Comparison of ENCODE assay signal across 21 cellular contexts in the genomic region with DNA sequence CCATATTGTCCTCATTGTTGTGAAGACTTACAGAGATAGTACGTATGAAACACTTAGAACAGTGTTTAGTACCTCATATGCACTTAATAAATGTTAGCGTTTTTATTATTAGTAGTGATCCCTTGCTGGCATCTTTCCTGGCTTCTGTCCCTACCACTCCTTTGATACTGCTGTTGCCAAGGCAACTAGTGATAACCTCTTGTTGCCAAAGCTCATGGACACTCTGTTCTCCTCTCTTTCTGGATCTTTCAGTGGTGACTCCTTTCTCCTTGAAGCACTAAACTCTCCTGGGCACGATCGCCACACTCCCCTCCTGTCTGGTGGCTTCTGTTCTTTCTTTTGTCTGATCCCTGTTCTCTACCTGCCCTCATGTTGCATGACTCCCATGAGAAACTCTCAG.
"Had no signal": no experiment of that assay in that cellular context is flagged by ENCODE, and none has a peak within 500 bp of the region (broad histone marks: within the 10 kb centered on the region; RNA-seq: fewer than 3 reads in every experiment).

No MANE protein-coding gene starts in this region.

- H3K27ac Mint-ChIP-seq: activated naive CD8-positive, alpha-beta T cell; activated T-helper 2 cell treated with anti-CD3 and anti-CD28 coated beads, Interferon-gamma antibody, Interleukin-2, Interleukin-4, amounts not matched to agents 10 μg/mL and 5 μg/mL and 100 μg/mL, durations not matched to agents 14 hours and 24 hours and 36 hours; stimulated activated naive CD8-positive, alpha-beta T cell treated with anti-CD3 and anti-CD28 coated beads, Interleukin-15, Interleukin-2, amounts not matched to agents 100 ng/mL and 50 ng/mL, for 24 hours had no signal

- H3K4me1 ChIP-seq: foreskin keratinocyte had no signal

- H3K27me3 ChIP-seq: adrenal gland, foreskin keratinocyte, thyroid gland had no signal

- H3K9me3 Mint-ChIP-seq: activated T-cell treated with anti-CD3 and anti-CD28 coated beads, Interleukin-2, amount 50 U/mL, for 4 hours; activated T-helper 2 cell treated with anti-CD3 and anti-CD28 coated beads, Interferon-gamma antibody, Interleukin-2, Interleukin-4, amounts not matched to agents 10 μg/mL and 5 μg/mL and 100 μg/mL, durations not matched to agents 14 hours and 24 hours and 36 hours; nephron; stimulated activated naive CD8-positive, alpha-beta T cell treated with anti-CD3 and anti-CD28 coated beads, Interleukin-15, Interleukin-2, amounts not matched to agents 100 ng/mL and 50 ng/mL, for 24 hours had no signal

- H3K4me3 Mint-ChIP-seq: activated naive CD8-positive, alpha-beta T cell; activated T-cell treated with anti-CD3 and anti-CD28 coated beads, Interleukin-2, amount 50 U/mL, for 4 hours; nephron; stimulated activated naive CD8-positive, alpha-beta T cell treated with anti-CD3 and anti-CD28 coated beads, Interleukin-15, Interleukin-2, amounts not matched to agents 100 ng/mL and 50 ng/mL, for 24 hours had no signal

- ATAC-seq: activated T-cell treated with anti-CD3 and anti-CD28 coated beads, Interleukin-2, amount 50 U/mL, for 4 hours; foreskin keratinocyte had no signal

- H3K27ac ChIP-seq: adrenal gland, foreskin keratinocyte had no signal

- H3K27me3 Mint-ChIP-seq: activated naive CD8-positive, alpha-beta T cell; stimulated activated naive CD8-positive, alpha-beta T cell treated with anti-CD3 and anti-CD28 coated beads, Interleukin-15, Interleukin-2, amounts not matched to agents 100 ng/mL and 50 ng/mL, for 24 hours had no signal

- H3K4me3 ChIP-seq: adrenal gland, thyroid gland had no signal

- H3K9me3 ChIP-seq: adrenal gland, thyroid gland had no signal

- H3K36me3 ChIP-seq: adrenal gland, thyroid gland had no signal

- DNase-seq: activated CD4-positive, alpha-beta T cell treated with anti-CD3 and anti-CD28 coated beads for 4 hours; activated CD4-positive, alpha-beta T cell treated with anti-CD3 and anti-CD28 coated beads, Interleukin-2, amount 50 U/mL, for 48 hours; activated CD4-positive, CD25-positive, alpha-beta regulatory T cell; activated CD8-positive, alpha-beta memory T cell treated with anti-CD3 and anti-CD28 coated beads, Interleukin-2, amount 50 U/mL, for 48 hours; activated naive CD4-positive, alpha-beta T cell; activated T-cell treated with anti-CD3 and anti-CD28 coated beads, Interleukin-2, amount 50 U/mL, for 4 hours; cortex of kidney; foreskin keratinocyte; hippocampal formation; kidney glomerular epithelial cell; mesenchymal stem cell; nucleus accumbens; stimulated activated CD4-positive, alpha-beta T cell treated with anti-CD3 and anti-CD28 coated beads, Interleukin-4, amount 100 ng/mL, for 4 hours; substantia nigra; T-helper 9 cell; thyroid gland had no signal
